ENCODE assay signal across 10 cellular contexts in the genomic region with DNA sequence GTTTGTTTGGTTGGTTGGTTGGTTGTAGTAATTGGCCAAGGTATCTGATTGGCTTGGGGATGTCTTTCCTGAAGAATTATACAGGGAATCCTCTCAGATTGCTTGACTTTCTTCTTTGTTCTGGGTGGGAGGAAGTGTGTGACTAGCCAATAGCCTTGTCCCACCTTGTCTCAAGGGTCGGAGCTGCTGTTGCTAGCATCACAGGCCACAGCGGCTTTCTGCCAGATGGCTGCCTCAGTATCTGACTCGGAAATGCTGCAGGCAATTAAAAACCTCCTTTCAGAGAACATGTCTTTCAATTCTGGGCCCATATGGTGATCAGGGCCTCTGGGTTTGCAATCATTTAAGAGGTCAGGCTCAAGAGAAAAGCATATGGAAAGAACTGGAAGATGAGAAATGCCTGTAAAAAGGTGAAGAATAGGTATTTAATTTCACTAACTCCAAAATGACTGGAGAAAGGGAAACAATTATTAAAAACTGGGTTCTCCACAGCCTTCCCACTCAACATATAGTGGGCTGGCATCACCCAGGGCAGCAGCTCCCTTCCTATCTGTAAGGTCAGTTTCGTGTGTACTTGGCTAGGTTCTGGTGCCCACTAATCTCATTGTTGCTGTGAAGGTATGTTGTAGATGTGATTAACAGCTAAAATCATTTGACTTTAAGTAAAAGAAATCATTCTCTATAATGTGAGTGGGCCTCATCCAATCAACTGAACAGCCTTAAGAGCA. TPM values are rescaled to one million over a fixed set of nuclear protein-coding genes. Genes with fewer than 3 reads are reported as not detected.
DNase-seq lines count a peak whose midpoint lies in the region; ATAC-seq lines count a peak whose summit lies in the region.
"Had no signal": no experiment of that assay in that cellular context is flagged by ENCODE, and none has a peak within 500 bp of the region (broad histone marks: within the 10 kb centered on the region; RNA-seq: fewer than 3 reads in every experiment).

No MANE protein-coding gene starts in this region.

- H3K9me3 Mint-ChIP-seq in activated T-cell treated with anti-CD3 and anti-CD28 coated beads, Interleukin-2, amount 50 U/mL, for 72 hours: no peaks in the 10 kb centered on the region
- no peaks in the 10 kb centered on the region for H3K9me3 Mint-ChIP-seq in T-cell

- peaks cover 0 to 4% (median 0%) of the 10 kb centered on the region in 5 donors for H3K36me3 ChIP-seq in subcutaneous abdominal adipose tissue (ENCODE audit: control insufficient read depth in 5 of 5, insufficient read depth in 5 of 5, low read length in 5 of 5)

- H3K27me3 ChIP-seq in subcutaneous abdominal adipose tissue (ENCODE audit: control insufficient read depth in 5 of 5, insufficient read depth in 4 of 5, low read length in 5 of 5): no peaks in the 10 kb centered on the region

- H3K27me3 Mint-ChIP-seq in activated T-cell treated with anti-CD3 and anti-CD28 coated beads, Interleukin-2, amount 50 U/mL, for 72 hours (ENCODE audit: low read depth): no peaks in the 10 kb centered on the region
- no peaks in the 10 kb centered on the region for H3K27me3 Mint-ChIP-seq in T-cell

- no peak for DNase-seq in activated T-cell treated with anti-CD3 and anti-CD28 coated beads, Interleukin-2, amount 50 U/mL, for 72 hours
- no peak for DNase-seq in activated T-cell treated with anti-CD3 and anti-CD28 coated beads, Interleukin-2, amount 50 U/mL, for 48 hours
- DNase-seq in T-cell (no peak), left cardiac atrium (peak; percentile 65), pons (ENCODE audit: low spot score) (no peak)
- no peak for DNase-seq in stimulated activated CD4-positive, alpha-beta T cell treated with anti-CD3 and anti-CD28 coated beads, Interleukin-4, amount 100 ng/mL, for 4 hours
- DNase-seq: kidney glomerular epithelial cell, T1000 had no signal

- intact Hi-C loops in left cardiac atrium (cut with DNase I): no loop called here

- peak overlapping the region; percentile 8 for H3K27ac ChIP-seq in subcutaneous abdominal adipose tissue (ENCODE audit: low read depth, low read length)

- H3K9me3 ChIP-seq in subcutaneous abdominal adipose tissue (ENCODE audit: control insufficient read depth in 5 of 5, low read length in 5 of 5): no peaks in the 10 kb centered on the region

- H3K4me3 ChIP-seq in subcutaneous abdominal adipose tissue (ENCODE audit: low read depth in 1 of 5, low read length in 5 of 5): no peak overlapping the region

- peak overlapping the region; percentile 66 to 88 for H3K4me3 Mint-ChIP-seq in activated T-cell treated with anti-CD3 and anti-CD28 coated beads, Interleukin-2, amount 50 U/mL, for 72 hours
- H3K4me3 Mint-ChIP-seq in T-cell: peak overlapping the region; percentile 49 to 67 (median 56)

- peak overlapping the region; percentile 95 for H3K27ac Mint-ChIP-seq in activated T-cell treated with anti-CD3 and anti-CD28 coated beads, Interleukin-2, amount 50 U/mL, for 72 hours
- H3K27ac Mint-ChIP-seq in T-cell: peak overlapping the region; percentile 93 to 98

- POLR2A ChIA-PET in T-cell (lab: Charles Lee): interaction anchor here (0.6 to 1.3 kb wide), 4 partner anchors 16 to 1812 kb away, joined by 3 read pairs; no protein-coding TSS in a partner anchor

- H3K36me3 Mint-ChIP-seq in activated T-cell treated with anti-CD3 and anti-CD28 coated beads, Interleukin-2, amount 50 U/mL, for 72 hours (ENCODE audit: insufficient read depth in 2 of 2): peaks cover 8 to 16% of the 10 kb centered on the region in 2 donors
- H3K36me3 Mint-ChIP-seq in T-cell: peaks cover 30% of the 10 kb centered on the region

- peaks cover 15 to 79% (median 64%) of the 10 kb centered on the region in 5 donors for H3K4me1 ChIP-seq in subcutaneous abdominal adipose tissue (ENCODE audit: control insufficient read depth in 5 of 5, insufficient read depth in 5 of 5, low read length in 5 of 5)

- no peak for ATAC-seq in activated T-cell treated with anti-CD3 and anti-CD28 coated beads, Interleukin-2, amount 50 U/mL, for 72 hours (replicated peaks in 1 of 2)
- ATAC-seq in T-cell (replicated peaks in 1 of 4) (no peak), left cardiac atrium (peak in 1 of 2 donors; percentile 60), GM18907 (IDR thresholded peaks at IDR 0.05; ENCODE audit: unreplicated experiment) (no peak)

- H3K4me1 Mint-ChIP-seq in activated T-cell treated with anti-CD3 and anti-CD28 coated beads, Interleukin-2, amount 50 U/mL, for 72 hours (ENCODE audit: low read depth): peaks cover 94% of the 10 kb centered on the region
- peaks cover 96 to 100% (median 98%) of the 10 kb centered on the region in 3 donors for H3K4me1 Mint-ChIP-seq in T-cell

- CTCF ChIA-PET in T-cell (lab: Charles Lee): interaction anchor here (0.6 to 0.9 kb wide), 3 partner anchors 12 to 54 kb away, joined by 3 read pairs; no protein-coding TSS in a partner anchor

- H3K9ac ChIP-seq in subcutaneous abdominal adipose tissue (ENCODE audit: low read length in 5 of 5): peak overlapping the region in 1 of 5 donors; percentile 11

RNA-seq across cellular contexts. Expression of a gene that starts 32.4 kb away (rescaled TPM):
- total RNA-seq in activated T-cell treated with anti-CD3 and anti-CD28 coated beads, Interleukin-2, amount 50 U/mL, for 72 hours: 10 to 100 TPM; 37.7 to 45.9 TPM
- total RNA-seq in T-cell (100 to 1,000 TPM; 114 to 145 (median 127) TPM), left cardiac atrium (100 to 1,000 TPM; 234 to 243 TPM)
